ENCODE assay signal across 27 cellular contexts in genomic region chr2:9294764-9295163, GRCh38.
"Had no signal": no experiment of that assay in that cellular context is flagged by ENCODE, and none has a peak within 500 bp of the region (broad histone marks: within the 10 kb centered on the region; RNA-seq: fewer than 3 reads in every experiment).

No MANE protein-coding gene starts in this region.

- H3K4me1 ChIP-seq: lower lobe of right lung had no signal

- H3K27me3 Mint-ChIP-seq: activated CD4-positive, alpha-beta T cell treated with anti-CD3 and anti-CD28 coated beads for 36 hours; activated naive CD8-positive, alpha-beta T cell treated with anti-CD3 and anti-CD28 coated beads for 36 hours had no signal

- H2AFZ ChIP-seq: hepatocyte had no signal

- H3K4me3 Mint-ChIP-seq: activated B cell treated with CpG ODN at 0.5 μM for 24 hours; activated CD4-positive, alpha-beta T cell treated with anti-CD3 and anti-CD28 coated beads for 36 hours; activated naive CD8-positive, alpha-beta T cell treated with anti-CD3 and anti-CD28 coated beads for 36 hours; effector memory CD8-positive, alpha-beta T cell; immature natural killer cell; naive thymus-derived CD8-positive, alpha-beta T cell; stimulated activated naive CD8-positive, alpha-beta T cell treated with anti-CD3 and anti-CD28 coated beads, Interleukin-15, Interleukin-2, amounts not matched to agents 100 ng/mL and 50 ng/mL, for 24 hours had no signal

- DNase-seq: activated B cell treated with CpG ODN at 0.5 μM for 24 hours; activated CD4-positive, alpha-beta T cell treated with anti-CD3 and anti-CD28 coated beads for 36 hours; activated CD4-positive, alpha-beta T cell treated with anti-CD3 and anti-CD28 coated beads, Interleukin-2, amount 50 U/mL, for 48 hours; activated CD8-positive, alpha-beta memory T cell treated with anti-CD3 and anti-CD28 coated beads, Interleukin-2, amount 50 U/mL, for 48 hours; activated naive CD4-positive, alpha-beta T cell treated with Interleukin-2 at 50 U/mL for 16 hours; activated naive CD8-positive, alpha-beta T cell treated with anti-CD3 and anti-CD28 coated beads for 36 hours; activated T-cell treated with anti-CD3 and anti-CD28 coated beads, Interleukin-2, amount 50 U/mL, for 48 hours; central memory CD4-positive, alpha-beta T cell; dorsolateral prefrontal cortex; effector memory CD8-positive, alpha-beta T cell; foreskin melanocyte; glutamatergic neuron; immature natural killer cell; lower lobe of right lung; mesendoderm; naive thymus-derived CD8-positive, alpha-beta T cell; retina; stimulated activated CD4-positive, alpha-beta T cell treated with anti-CD3 and anti-CD28 coated beads, Interleukin-4, amount 100 ng/mL, for 4 hours; substantia nigra; T-helper 9 cell; tibial artery had no signal

- FAIRE-seq: astrocyte, endothelial cell of umbilical vein had no signal

- H3K36me3 ChIP-seq: lower lobe of right lung, tibial artery had no signal

- H3K27me3 ChIP-seq: dorsolateral prefrontal cortex, hepatocyte, tibial artery had no signal

- H3K27ac Mint-ChIP-seq: activated B cell treated with CpG ODN at 0.5 μM for 24 hours; activated CD4-positive, alpha-beta T cell treated with anti-CD3 and anti-CD28 coated beads for 36 hours; activated naive CD8-positive, alpha-beta T cell treated with anti-CD3 and anti-CD28 coated beads for 36 hours; effector memory CD8-positive, alpha-beta T cell; immature natural killer cell; naive thymus-derived CD8-positive, alpha-beta T cell; stimulated activated naive CD8-positive, alpha-beta T cell treated with anti-CD3 and anti-CD28 coated beads, Interleukin-15, Interleukin-2, amounts not matched to agents 100 ng/mL and 50 ng/mL, for 24 hours had no signal

- H3K4me3 ChIP-seq: dorsolateral prefrontal cortex, hepatocyte, lower lobe of right lung, tibial artery had no signal

- H3K27ac ChIP-seq: hepatocyte, lower lobe of right lung, tibial artery had no signal

- H3K9me3 ChIP-seq: lower lobe of right lung, tibial artery had no signal

- H3K36me3 Mint-ChIP-seq: activated naive CD8-positive, alpha-beta T cell treated with anti-CD3 and anti-CD28 coated beads for 36 hours; immature natural killer cell; naive thymus-derived CD8-positive, alpha-beta T cell had no signal

- H3K4me2 ChIP-seq: hepatocyte had no signal

- H3K4me1 Mint-ChIP-seq: activated B cell treated with CpG ODN at 0.5 μM for 24 hours; activated CD4-positive, alpha-beta T cell treated with anti-CD3 and anti-CD28 coated beads for 36 hours; activated naive CD8-positive, alpha-beta T cell treated with anti-CD3 and anti-CD28 coated beads for 36 hours; immature natural killer cell had no signal

- ATAC-seq: activated CD4-positive, alpha-beta T cell treated with anti-CD3 and anti-CD28 coated beads for 36 hours; effector memory CD8-positive, alpha-beta T cell; esophagus mucosa; left lobe of liver; lower lobe of right lung; naive thymus-derived CD8-positive, alpha-beta T cell had no signal

- H3K9me3 Mint-ChIP-seq: activated B cell treated with CpG ODN at 0.5 μM for 24 hours; activated naive CD8-positive, alpha-beta T cell treated with anti-CD3 and anti-CD28 coated beads for 36 hours; effector memory CD8-positive, alpha-beta T cell; immature natural killer cell; naive thymus-derived CD8-positive, alpha-beta T cell; stimulated activated naive CD8-positive, alpha-beta T cell treated with anti-CD3 and anti-CD28 coated beads, Interleukin-15, Interleukin-2, amounts not matched to agents 100 ng/mL and 50 ng/mL, for 24 hours had no signal
